ENCODE assay signal across 17 cellular contexts in the genomic region with DNA sequence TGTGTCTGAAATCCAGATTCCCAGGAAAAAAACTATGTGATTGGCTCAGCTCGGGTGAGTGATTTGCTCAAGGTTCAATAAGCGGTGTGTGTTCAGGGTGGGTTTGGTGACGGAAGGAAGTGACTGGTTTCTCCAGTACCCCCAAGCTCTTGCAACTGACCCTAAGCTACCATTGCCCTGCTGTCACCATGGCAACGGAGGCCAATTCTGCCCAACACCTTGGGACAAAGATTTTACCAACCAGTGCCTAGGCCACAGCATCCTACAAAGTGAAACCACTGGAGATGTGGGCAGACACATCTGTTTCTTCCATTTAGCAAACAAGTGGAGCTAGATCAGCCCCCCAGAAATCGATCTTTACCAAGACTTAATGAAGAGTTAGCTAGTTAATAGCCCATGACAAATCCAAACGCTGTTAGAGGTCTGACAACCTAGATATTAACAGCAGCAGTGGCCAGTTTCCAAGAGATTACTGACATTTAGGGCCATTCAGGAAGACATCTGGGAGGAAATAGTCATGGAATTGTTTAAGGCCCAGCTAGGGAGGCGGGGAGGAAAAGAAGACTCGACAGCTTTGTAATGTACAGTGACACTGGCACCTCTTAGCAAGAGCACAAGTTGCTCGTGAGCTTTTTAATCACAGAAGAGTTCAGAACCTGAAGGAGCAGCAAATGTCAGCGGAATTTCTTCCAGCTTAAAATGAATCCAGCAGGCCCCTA.
"Had no signal": no experiment of that assay in that cellular context is flagged by ENCODE, and none has a peak within 500 bp of the region (broad histone marks: within the 10 kb centered on the region; RNA-seq: fewer than 3 reads in every experiment).

No MANE protein-coding gene starts in this region.

- H3K27ac ChIP-seq: stomach, thyroid gland had no signal

- H3K4me3 Mint-ChIP-seq: activated CD4-positive, alpha-beta T cell treated with anti-CD3 and anti-CD28 coated beads, Interleukin-2, amount 10 ng/mL, durations not matched to agents 7 days and 5 days; natural killer cell had no signal

- H3K9me3 ChIP-seq: stomach, thyroid gland, vagina had no signal

- H3K27me3 ChIP-seq: stomach, thyroid gland, vagina had no signal

- H3K36me3 Mint-ChIP-seq: natural killer cell had no signal

- H3K36me3 ChIP-seq: stomach, thyroid gland, vagina had no signal

- H3K9me3 Mint-ChIP-seq: activated CD4-positive, alpha-beta T cell treated with anti-CD3 and anti-CD28 coated beads, Interleukin-2, amount 10 ng/mL, durations not matched to agents 7 days and 5 days; natural killer cell had no signal

- FAIRE-seq: astrocyte, colon, endothelial cell of umbilical vein had no signal

- H3K27ac Mint-ChIP-seq: activated CD4-positive, alpha-beta T cell treated with anti-CD3 and anti-CD28 coated beads, Interleukin-2, amount 10 ng/mL, durations not matched to agents 7 days and 5 days had no signal

- ATAC-seq: natural killer cell had no signal

- DNase-seq: activated CD4-positive, alpha-beta T cell treated with anti-CD3 and anti-CD28 coated beads, Interleukin-2, amount 10 ng/mL, durations not matched to agents 7 days and 5 days; activated CD4-positive, CD25-positive, alpha-beta regulatory T cell; activated CD8-positive, alpha-beta memory T cell treated with anti-CD3 and anti-CD28 coated beads for 24 hours; activated naive CD4-positive, alpha-beta T cell treated with Interleukin-2 at 50 U/mL for 16 hours; hippocampal formation; mammary epithelial cell; natural killer cell; occipital lobe; stimulated activated CD4-positive, alpha-beta T cell treated with anti-CD3 and anti-CD28 coated beads, Interleukin-15, amount 100 ng/mL, for 24 hours; stimulated activated CD4-positive, alpha-beta T cell treated with anti-CD3 and anti-CD28 coated beads, Interleukin-4, amount 100 ng/mL, for 24 hours; stomach; T-helper 2 cell; thyroid gland had no signal

- H3K27me3 Mint-ChIP-seq: activated CD4-positive, alpha-beta T cell treated with anti-CD3 and anti-CD28 coated beads, Interleukin-2, amount 10 ng/mL, durations not matched to agents 7 days and 5 days had no signal

- H3K4me3 ChIP-seq: stomach, thyroid gland, vagina had no signal
